In the genomic region with DNA sequence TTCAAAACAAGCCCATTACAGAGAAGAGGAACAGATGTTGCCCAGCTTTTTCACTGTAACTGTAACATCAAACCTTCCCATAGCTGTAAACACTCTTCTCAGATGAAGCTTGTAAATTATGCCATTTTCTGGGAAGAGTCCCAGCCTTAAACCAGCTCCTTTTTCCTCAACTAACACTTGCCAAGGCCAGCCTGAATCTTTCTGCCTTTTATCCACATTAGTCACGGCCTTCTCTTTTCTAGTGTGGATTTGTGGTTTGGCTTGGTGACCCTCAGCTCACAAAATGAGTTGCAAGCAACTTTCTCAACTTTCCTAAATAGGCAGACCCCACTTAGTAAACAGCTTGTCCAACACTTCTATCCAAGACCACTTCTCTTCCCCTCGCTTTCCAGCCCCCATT, we compare ENCODE assay signal across 9 cellular contexts.
DNase-seq lines count a peak whose midpoint lies in the region; ATAC-seq and TF ChIP-seq lines count a peak whose summit lies in the region.
"Had no signal": no experiment of that assay in that cellular context is flagged by ENCODE, and none has a peak within 500 bp of the region (broad histone marks: within the 10 kb centered on the region; RNA-seq: fewer than 3 reads in every experiment).

No MANE protein-coding gene starts in this region.

- no peak overlapping the region for H3K4me3 ChIP-seq in ascending aorta
- H3K4me3 ChIP-seq in thyroid gland (replicated peaks in 1 of 3), result no peak overlapping the region

- no peaks in the 10 kb centered on the region for H3K27me3 Mint-ChIP-seq in activated CD4-positive, alpha-beta T cell treated with anti-CD3 and anti-CD28 coated beads, Interleukin-2, amount 10 ng/mL, durations not matched to agents 24 days and 14 days

- H3K27ac Mint-ChIP-seq in activated CD4-positive, alpha-beta T cell treated with anti-CD3 and anti-CD28 coated beads, Interleukin-2, amount 10 ng/mL, durations not matched to agents 24 days and 14 days, result peak overlapping the region; percentile 25

- DNase-seq in activated CD4-positive, alpha-beta T cell treated with anti-CD3 and anti-CD28 coated beads, Interleukin-2, amount 10 ng/mL, durations not matched to agents 24 days and 14 days, result no peak
- DNase-seq in activated CD4-positive, alpha-beta T cell treated with anti-CD3 and anti-CD28 coated beads, Interleukin-2, amount 50 U/mL, for 1 hour, result no peak
- DNase-seq in ascending aorta (ENCODE audit: low spot score in 2 of 2) (peak in 1 of 2 donors; percentile 78), iris pigment epithelial cell (ENCODE audit: low read depth) (peak; percentile 95), thyroid gland (no peak), GM13977 (ENCODE audit: low spot score) (no peak)

- H3K4me1 Mint-ChIP-seq in activated CD4-positive, alpha-beta T cell treated with anti-CD3 and anti-CD28 coated beads, Interleukin-2, amount 10 ng/mL, durations not matched to agents 24 days and 14 days, result peaks cover 40% of the 10 kb centered on the region

- H3K27ac ChIP-seq in ascending aorta, result peak overlapping the region; percentile 96 to 97
- H3K27ac ChIP-seq in thyroid gland, result peak overlapping the region; percentile 44 to 85 (median 66)
- H3K27ac ChIP-seq: HL-60 had no signal

- TF ChIP-seq CTCF in ascending aorta (IDR thresholded peaks at IDR 0.05) (no peak), thyroid gland (IDR thresholded peaks at IDR 0.05) (no peak), GM13977 (IDR thresholded peaks at IDR 0.05; ENCODE audit: extremely low read depth, insufficient read depth, missing control alignments) (no peak)

- no peak for ATAC-seq in HG03108 (IDR thresholded peaks at IDR 0.05; ENCODE audit: unreplicated experiment)
- ATAC-seq in HG02938 (IDR thresholded peaks at IDR 0.05; ENCODE audit: unreplicated experiment), result no peak

- TF ChIP-seq POLR2A in thyroid gland (IDR thresholded peaks at IDR 0.05), result no peak

- H3K4me3 Mint-ChIP-seq in activated CD4-positive, alpha-beta T cell treated with anti-CD3 and anti-CD28 coated beads, Interleukin-2, amount 10 ng/mL, durations not matched to agents 24 days and 14 days, result no peak overlapping the region

- intact Hi-C loops in activated CD4-positive, alpha-beta T cell treated with anti-CD3 and anti-CD28 coated beads, Interleukin-2, amount 10 ng/mL, durations not matched to agents 24 days and 14 days (cut with micrococcal nuclease), result no loop called here
- intact Hi-C loops in ascending aorta (cut with DNase I) (loop anchor here (5.0 kb wide), 1 partner anchor 132 kb away; no protein-coding TSS in a partner anchor), thyroid gland (cut with DNase I) (loop anchor here (10.0 kb wide), 1 partner anchor 91 kb away; a partner anchor contains a TSS)

- no peaks in the 10 kb centered on the region for H3K9me3 ChIP-seq in ascending aorta
- H3K9me3 ChIP-seq in thyroid gland, result no peaks in the 10 kb centered on the region

- H3K27me3 ChIP-seq in ascending aorta (no peaks in the 10 kb centered on the region), thyroid gland (no peaks in the 10 kb centered on the region)

- H3K9me3 Mint-ChIP-seq in activated CD4-positive, alpha-beta T cell treated with anti-CD3 and anti-CD28 coated beads, Interleukin-2, amount 10 ng/mL, durations not matched to agents 24 days and 14 days, result peaks cover 12% of the 10 kb centered on the region

- WGBS in thyroid gland, 2 donors, result 82 to 88% methylated on average over 2 of the region's 2 CpGs

- in situ Hi-C loops in GM13977 (cut with MboI; ENCODE audit: low pct_unique_long_range_greater_than_20kb, low sequenced_read_pairs, unreplicated experiment), result no loop called here

- peaks cover 7% of the 10 kb centered on the region for H3K36me3 Mint-ChIP-seq in activated CD4-positive, alpha-beta T cell treated with anti-CD3 and anti-CD28 coated beads, Interleukin-2, amount 10 ng/mL, durations not matched to agents 24 days and 14 days (ENCODE audit: low read depth)

- H3K36me3 ChIP-seq in ascending aorta, result peaks cover 0 to 5% of the 10 kb centered on the region in 2 donors
- no peaks in the 10 kb centered on the region for H3K36me3 ChIP-seq in thyroid gland

- H3K4me1 ChIP-seq in ascending aorta (peaks cover 19 to 49% of the 10 kb centered on the region in 2 donors), thyroid gland (peaks cover 22 to 36% of the 10 kb centered on the region in 2 donors)
